16 cellular contexts compared by ENCODE assay signal in the genomic region with DNA sequence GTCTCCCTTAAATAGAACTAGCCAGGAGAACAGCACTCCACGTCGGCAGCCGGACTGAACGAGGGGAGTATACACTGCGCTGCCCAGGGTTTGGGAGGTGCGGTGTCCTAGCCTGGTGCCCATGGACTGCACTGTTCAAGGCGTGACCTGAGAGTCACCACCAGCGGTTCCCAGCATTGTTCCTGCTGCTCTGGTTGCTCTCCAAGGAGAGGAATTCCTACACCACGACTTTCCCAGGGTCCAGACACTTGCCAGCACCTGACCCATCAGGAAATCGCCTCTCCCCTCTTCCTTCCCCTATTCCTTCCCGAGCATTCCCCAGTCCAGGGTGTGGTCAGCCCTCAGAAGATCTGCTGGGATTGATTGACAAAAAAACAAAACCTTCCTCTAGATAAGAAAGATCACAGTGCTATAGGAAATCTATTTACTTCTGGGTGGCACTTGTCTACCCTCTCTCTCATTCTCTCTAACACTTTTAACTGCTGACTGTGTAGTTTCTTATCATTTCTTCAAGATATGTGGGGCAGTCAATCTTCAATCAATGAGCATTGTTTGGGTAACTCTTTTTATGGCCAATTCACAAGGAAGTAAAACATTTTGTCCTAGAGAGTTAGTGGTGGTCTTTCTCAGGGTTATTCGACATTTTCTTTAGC.
A peak's percentile ranks its signal among the peaks of the same experiment; 100 is the strongest.
DNase-seq lines count a peak whose midpoint lies in the region; ATAC-seq, FAIRE-seq and TF ChIP-seq lines count a peak whose summit lies in the region.
"Had no signal": no experiment of that assay in that cellular context is flagged by ENCODE, and none has a peak within 500 bp of the region (broad histone marks: within the 10 kb centered on the region; RNA-seq: fewer than 3 reads in every experiment).

No MANE protein-coding gene starts in this region.

- H4K91ac ChIP-seq in H9 (ENCODE audit: insufficient read length, low read depth, low read length) = no peak overlapping the region

- H3K79me2 ChIP-seq in H9 (ENCODE audit: insufficient read depth, low read length) = no peaks in the 10 kb centered on the region
- H3K79me2 ChIP-seq in K562 (ENCODE audit: control insufficient read depth, insufficient read depth, low read length) = no peaks in the 10 kb centered on the region

- H3K9me3 ChIP-seq in H9 (ENCODE audit: control insufficient read depth, low read depth, low read length) (no peaks in the 10 kb centered on the region), K562 (replicated peaks; ENCODE audit: control insufficient read depth, insufficient read depth, low read depth, low read length) (no peaks in the 10 kb centered on the region), right cardiac atrium (ENCODE audit: control insufficient read depth, low read length) (no peaks in the 10 kb centered on the region), psoas muscle (no peaks in the 10 kb centered on the region)
- H3K9me3 ChIP-seq: BE2C had no signal

- no peak overlapping the region for H2BK5ac ChIP-seq in H9 (ENCODE audit: insufficient read length, low read length)

- H3K4ac ChIP-seq in H9 (ENCODE audit: low read depth, low read length) = no peak overlapping the region

- H4K20me1 ChIP-seq in H9 (ENCODE audit: control insufficient read depth, insufficient read depth, insufficient read length) (no peaks in the 10 kb centered on the region), K562 (replicated peaks; ENCODE audit: control insufficient read depth, insufficient read depth, low read length) (no peaks in the 10 kb centered on the region; the same call in 1 of the 2 replicates)

- H2BK120ac ChIP-seq in H9 (ENCODE audit: low read depth, low read length, poor library complexity, severe bottlenecking) = no peak overlapping the region

- H3K18ac ChIP-seq in H9 (ENCODE audit: insufficient read length, low read depth, low read length) = no peak overlapping the region

- TF ChIP-seq POLR2A in K562 (conservative IDR thresholded peaks at IDR 0.05) = no peak

- no peak for FAIRE-seq in K562 (lab: Jason Lieb, UNC)

- no peak overlapping the region for H3K14ac ChIP-seq in H9 (ENCODE audit: insufficient read depth, low read length)

- H4K8ac ChIP-seq in H9 (replicated peaks; ENCODE audit: insufficient read length, low read depth, low read length) = no peak overlapping the region

- H3K23ac ChIP-seq in H9 (ENCODE audit: insufficient read length, low read depth, low read length) = no peak overlapping the region

- H3K23me2 ChIP-seq in H9 (ENCODE audit: insufficient read length, low read depth, low read length, poor library complexity, severe bottlenecking) = no peaks in the 10 kb centered on the region

- H3K27me3 ChIP-seq in H9 (ENCODE audit: insufficient read depth, low read length) (no peaks in the 10 kb centered on the region), K562 (ENCODE audit: control insufficient read depth in 2 of 2, insufficient read depth in 2 of 2, low read length in 2 of 2) (no peaks in the 10 kb centered on the region), right cardiac atrium (ENCODE audit: control insufficient read depth, insufficient read depth) (no peaks in the 10 kb centered on the region), psoas muscle (ENCODE audit: insufficient read depth in 3 of 3, low read length in 2 of 3) (no peaks in the 10 kb centered on the region)
- H3K27me3 ChIP-seq: BE2C had no signal

- POLR2A ChIA-PET in K562 (lab: Yijun Ruan, JAX) = no interaction called here

- no peaks in the 10 kb centered on the region for H3K36me3 Mint-ChIP-seq in H9 (ENCODE audit: insufficient read depth in 1 of 3, low read depth in 3 of 3)
- H3K36me3 Mint-ChIP-seq in activated T-helper 1 cell treated with anti-CD3 and anti-CD28 coated beads, Interleukin-12 subunit alpha, Interleukin-12 subunit beta, Interleukin-2, Interleukin-4 antibody, amounts not matched to agents 30 ng/mL and 10 ng/mL and 1 ng/mL, durations not matched to agents 14 hours and 24 hours and 36 hours (ENCODE audit: low read depth) = no peaks in the 10 kb centered on the region
- H3K36me3 Mint-ChIP-seq: T-cell had no signal

- no peak for ATAC-seq in K562
- ATAC-seq in right cardiac atrium = peak; percentile 75 to 89
- ATAC-seq in psoas muscle = peak; percentile 28 to 47 (median 36)
- ATAC-seq in HG03460 (IDR thresholded peaks at IDR 0.05; ENCODE audit: unreplicated experiment) = no peak

- H3K79me1 ChIP-seq in H9 (ENCODE audit: insufficient read depth, low read depth, low read length, poor library complexity, severe bottlenecking) = no peaks in the 10 kb centered on the region

- no peak overlapping the region for H3T11ph ChIP-seq in H9 (ENCODE audit: low read length)

- H3K27ac Mint-ChIP-seq in H9 = no peak overlapping the region; a peak in 1 of 7 replicates
- no peak overlapping the region for H3K27ac Mint-ChIP-seq in activated T-helper 1 cell treated with anti-CD3 and anti-CD28 coated beads, Interleukin-12 subunit alpha, Interleukin-12 subunit beta, Interleukin-2, Interleukin-4 antibody, amounts not matched to agents 30 ng/mL and 10 ng/mL and 1 ng/mL, durations not matched to agents 14 hours and 24 hours and 36 hours
- H3K27ac Mint-ChIP-seq: T-cell had no signal

- H3K27ac ChIP-seq in H9 (ENCODE audit: insufficient read length, low read depth, low read length) (no peak overlapping the region), K562 (ENCODE audit: extremely low read depth, low read depth, low read length) (no peak overlapping the region), right cardiac atrium (ENCODE audit: low read length) (no peak overlapping the region), psoas muscle (no peak overlapping the region)
- H3K27ac ChIP-seq: KMS-11 had no signal

- H3K4me3 ChIP-seq in K562 (no peak overlapping the region), right cardiac atrium (ENCODE audit: low read length) (no peak overlapping the region), psoas muscle (no peak overlapping the region)

- no peak overlapping the region for H2BK12ac ChIP-seq in H9 (ENCODE audit: insufficient read length, low read depth, low read length)

- H3K36me3 ChIP-seq in K562 (ENCODE audit: control insufficient read depth, insufficient read depth, low read length) (no peaks in the 10 kb centered on the region), psoas muscle (ENCODE audit: insufficient read depth in 1 of 2, low read depth in 1 of 2) (no peaks in the 10 kb centered on the region)
- H3K36me3 ChIP-seq: BE2C had no signal

- no TSS peak for BruUV-seq in K562 (replicated peaks; lab: Mats Ljungman, UMichigan)

- TF ChIP-seq CTCF in H9 (conservative IDR thresholded peaks at IDR 0.05) (no peak), K562 (IDR thresholded peaks at IDR 0.05 in 2 of 3, conservative IDR thresholded peaks at IDR 0.05 in 1 of 3; ENCODE audit: insufficient read depth in 2 of 3, low read depth in 1 of 3, low read length in 3 of 3) (no peak), psoas muscle (IDR thresholded peaks at IDR 0.05) (no peak)

- intact Hi-C loops in K562 (cut with micrococcal nuclease) = no loop called here
- intact Hi-C loops in right cardiac atrium (cut with DNase I) = loop anchor here (2.0 to 10.0 kb wide), 5 partner anchors 94 to 682 kb away; a partner anchor contains a TSS
- intact Hi-C loops in psoas muscle (cut with DNase I) = loop anchor here (2.0 to 10.0 kb wide), 3 partner anchors 104 to 680 kb away; a partner anchor contains a TSS
- intact Hi-C loops in activated T-helper 1 cell treated with anti-CD3 and anti-CD28 coated beads, Interleukin-12 subunit alpha, Interleukin-12 subunit beta, Interleukin-2, Interleukin-4 antibody, amounts not matched to agents 30 ng/mL and 10 ng/mL and 1 ng/mL, durations not matched to agents 14 hours and 24 hours and 36 hours (cut with micrococcal nuclease) = no loop called here

- TF ChIP-seq RAD21 in K562 (CRISPR knock-in tag; conservative IDR thresholded peaks at IDR 0.05 in 1 of 2, IDR thresholded peaks at IDR 0.05 in 1 of 2) = no peak

- no peak overlapping the region for H3K4me3 Mint-ChIP-seq in H9
- no peak overlapping the region for H3K4me3 Mint-ChIP-seq in activated T-helper 1 cell treated with anti-CD3 and anti-CD28 coated beads, Interleukin-12 subunit alpha, Interleukin-12 subunit beta, Interleukin-2, Interleukin-4 antibody, amounts not matched to agents 30 ng/mL and 10 ng/mL and 1 ng/mL, durations not matched to agents 14 hours and 24 hours and 36 hours
- H3K4me3 Mint-ChIP-seq: T-cell had no signal

- no peak overlapping the region for H3K9ac ChIP-seq in H9 (ENCODE audit: extremely low read depth, insufficient read length, low read length)
- no peak overlapping the region for H3K9ac ChIP-seq in K562 (ENCODE audit: insufficient read depth in 1 of 2, low read depth in 2 of 2, low read length in 2 of 2)
- H3K9ac ChIP-seq: KMS-11 had no signal

- H3K4me1 ChIP-seq in H9 (ENCODE audit: insufficient read depth, low read length) (no peaks in the 10 kb centered on the region), K562 (replicated peaks in 1 of 2; ENCODE audit: control insufficient read depth in 2 of 2, insufficient read depth in 2 of 2, low read length in 2 of 2) (no peaks in the 10 kb centered on the region), right cardiac atrium (ENCODE audit: control insufficient read depth, insufficient read depth, low read length) (no peaks in the 10 kb centered on the region), psoas muscle (peaks cover 23% of the 10 kb centered on the region)

- no peaks in the 10 kb centered on the region for H3K9me3 Mint-ChIP-seq in H9
- no peaks in the 10 kb centered on the region for H3K9me3 Mint-ChIP-seq in activated T-helper 1 cell treated with anti-CD3 and anti-CD28 coated beads, Interleukin-12 subunit alpha, Interleukin-12 subunit beta, Interleukin-2, Interleukin-4 antibody, amounts not matched to agents 30 ng/mL and 10 ng/mL and 1 ng/mL, durations not matched to agents 14 hours and 24 hours and 36 hours
- H3K9me3 Mint-ChIP-seq: T-cell had no signal

- H3K4me2 ChIP-seq in H9 (ENCODE audit: insufficient read depth, insufficient read length, low read length) (no peak overlapping the region), K562 (ENCODE audit: insufficient read depth, low read length) (no peak overlapping the region)
- H3K4me2 ChIP-seq: KMS-11 had no signal

- WGBS in H9 (ENCODE audit: extremely low coverage, insufficient read length, low lambda C conversion rate) = no CpG with 5 or more reads among the region's 12 CpGs
- WGBS in K562 (ENCODE audit: insufficient coverage, low coverage, missing lambda C conversion rate) = 7% methylated on average over 12 of the region's 12 CpGs
- 42% methylated on average over 12 of the region's 12 CpGs for WGBS in right cardiac atrium
- 53 to 65% (median 65%) methylated on average over 12 of the region's 12 CpGs for WGBS in psoas muscle, 3 donors

- H2AK5ac ChIP-seq in H9 (ENCODE audit: insufficient read length, low read length) = no peak overlapping the region

- DNase-seq in H9 (peak; percentile 25), K562 (ENCODE audit: extremely low read depth in 1 of 4, low spot score in 3 of 4) (no peak), right cardiac atrium (peak; percentile 22 to 63 (median 51)), psoas muscle (no peak), hypothalamus (lab: John Stamatoyannopoulos, UW) (no peak), medulla oblongata (ENCODE audit: extremely low spot score) (no peak)
- no peak for DNase-seq in activated T-helper 1 cell treated with anti-CD3 and anti-CD28 coated beads, Interleukin-12 subunit alpha, Interleukin-12 subunit beta, Interleukin-2, Interleukin-4 antibody, amounts not matched to agents 30 ng/mL and 10 ng/mL and 1 ng/mL, durations not matched to agents 14 hours and 24 hours and 36 hours (ENCODE audit: low spot score)
- DNase-seq: BE2C; DMS79; midbrain; NCI-H2107; stimulated activated CD4-positive, alpha-beta T cell treated with anti-CD3 and anti-CD28 coated beads, Interleukin-4, amount 100 ng/mL, for 24 hours; stimulated activated naive CD4-positive, alpha-beta T cell treated with Interleukin-2 at 50 U/mL for 16 hours; T-cell had no signal

- H3K4me1 Mint-ChIP-seq in H9 = 0 out of 4 replicates have a peak, but pooled peaks cover 0 to 3% of the 10 kb centered on the region in 2 experiments
- H3K4me1 Mint-ChIP-seq in activated T-helper 1 cell treated with anti-CD3 and anti-CD28 coated beads, Interleukin-12 subunit alpha, Interleukin-12 subunit beta, Interleukin-2, Interleukin-4 antibody, amounts not matched to agents 30 ng/mL and 10 ng/mL and 1 ng/mL, durations not matched to agents 14 hours and 24 hours and 36 hours (ENCODE audit: low read depth) = no peaks in the 10 kb centered on the region
- H3K4me1 Mint-ChIP-seq: T-cell had no signal

- H3K9me1 ChIP-seq in K562 (ENCODE audit: control insufficient read depth, insufficient read depth, low read length) = no peaks in the 10 kb centered on the region

- no peak overlapping the region for H3K56ac ChIP-seq in H9 (ENCODE audit: insufficient read length, low read depth, low read length)

- no peak overlapping the region for H2BK20ac ChIP-seq in H9 (ENCODE audit: low read depth, low read length, poor library complexity, severe bottlenecking)

- no peak overlapping the region for H4K5ac ChIP-seq in H9 (ENCODE audit: insufficient read length, low read depth, low read length)

- H2BK15ac ChIP-seq in H9 (ENCODE audit: low read depth, low read length) = no peak overlapping the region

- no peak for TF ChIP-seq EP300 in K562 (IDR thresholded peaks at IDR 0.05; ENCODE audit: low read length)

- no peaks in the 10 kb centered on the region for H3K27me3 Mint-ChIP-seq in H9 (ENCODE audit: low read depth)
- peaks cover 4% of the 10 kb centered on the region for H3K27me3 Mint-ChIP-seq in activated T-helper 1 cell treated with anti-CD3 and anti-CD28 coated beads, Interleukin-12 subunit alpha, Interleukin-12 subunit beta, Interleukin-2, Interleukin-4 antibody, amounts not matched to agents 30 ng/mL and 10 ng/mL and 1 ng/mL, durations not matched to agents 14 hours and 24 hours and 36 hours (ENCODE audit: insufficient read depth)

- in situ Hi-C loops in K562 (cut with MboI) = loop anchor here (25.0 kb wide), 1 partner anchor 682 kb away; a partner anchor contains a TSS

- CTCF ChIA-PET in K562 (lab: Yijun Ruan, JAX; ENCODE audit: low intra/inter-chr PET ratio) = interaction anchor here (0.8 kb wide), 1 partner anchor 680 kb away, joined by 4 read pairs; no protein-coding TSS in a partner anchor

- no peak overlapping the region for H2AFZ ChIP-seq in H9 (ENCODE audit: low read length)
- no peak overlapping the region for H2AFZ ChIP-seq in K562 (ENCODE audit: low read depth, low read length)

Comparison
In these comparisons a context has a peak if more than half of its experiments do, and no peak if none do; other contexts are left out.
1. DNase-seq: peak in H9 (single experiment) and right cardiac atrium (3 of 3); none in K562 (0 of 4), psoas muscle (0 of 2), hypothalamus (0 of 51), activated T-helper 1 cell treated with anti-CD3 and anti-CD28 coated beads, Interleukin-12 subunit alpha, Interleukin-12 subunit beta, Interleukin-2, Interleukin-4 antibody, amounts not matched to agents 30 ng/mL and 10 ng/mL and 1 ng/mL, durations not matched to agents 14 hours and 24 hours and 36 hours (single experiment) and medulla oblongata (single experiment).
2. ATAC-seq: peak in right cardiac atrium (2 of 2) and psoas muscle (4 of 4); none in K562 (single experiment) and HG03460 (single experiment).
3. intact Hi-C loops: an anchor here in right cardiac atrium (2.0 to 10.0 kb wide) and psoas muscle (2.0 to 10.0 kb wide); none called in K562 and activated T-helper 1 cell treated with anti-CD3 and anti-CD28 coated beads, Interleukin-12 subunit alpha, Interleukin-12 subunit beta, Interleukin-2, Interleukin-4 antibody, amounts not matched to agents 30 ng/mL and 10 ng/mL and 1 ng/mL, durations not matched to agents 14 hours and 24 hours and 36 hours.